Comparison of ENCODE assay signal across 24 cellular contexts in genomic region chr9:79660615-79661014, GRCh38.
A peak's percentile ranks its signal among the peaks of the same experiment; 100 is the strongest.
DNase-seq lines count a peak whose midpoint lies in the region; ATAC-seq and TF ChIP-seq lines count a peak whose summit lies in the region.
"Had no signal": no experiment of that assay in that cellular context is flagged by ENCODE, and none has a peak within 500 bp of the region (broad histone marks: within the 10 kb centered on the region; RNA-seq: fewer than 3 reads in every experiment).

No MANE protein-coding gene starts in this region.

- no peaks in the 10 kb centered on the region for H3K27me3 ChIP-seq in thyroid gland
- H3K27me3 ChIP-seq: BLaER1 treated with 17β-estradiol and CSF1 and Interleukin-3, amounts not matched to agents 10 nM and 100 nM; esophagus muscularis mucosa; right atrium auricular region; suprapubic skin had no signal

- no peak overlapping the region for H3K4me3 Mint-ChIP-seq in stimulated activated effector memory CD8-positive, alpha-beta T cell treated with anti-CD3 and anti-CD28 coated beads, Interleukin-12 subunit alpha, Interleukin-12 subunit beta, amount 100 ng/mL, for 72 hours

- intact Hi-C loops in thyroid gland (cut with DNase I) = no loop called here

- H3K36me3 ChIP-seq in thyroid gland = no peaks in the 10 kb centered on the region
- H3K36me3 ChIP-seq: right atrium auricular region, suprapubic skin had no signal

- H3K36me3 Mint-ChIP-seq in stimulated activated effector memory CD8-positive, alpha-beta T cell treated with anti-CD3 and anti-CD28 coated beads, Interleukin-12 subunit alpha, Interleukin-12 subunit beta, amount 100 ng/mL, for 72 hours = no peaks in the 10 kb centered on the region

- TF ChIP-seq CTCF in thyroid gland (IDR thresholded peaks at IDR 0.05) = no peak

- H3K9me3 ChIP-seq in thyroid gland = no peaks in the 10 kb centered on the region
- H3K9me3 ChIP-seq: A549; BLaER1 treated with 17β-estradiol and CSF1 and Interleukin-3, amounts not matched to agents 10 nM and 100 nM; esophagus muscularis mucosa; right atrium auricular region; suprapubic skin had no signal

- 94 to 96% methylated on average over 7 of the region's 7 CpGs for WGBS in thyroid gland, 2 donors

- no peak for ATAC-seq in stimulated activated effector memory CD8-positive, alpha-beta T cell treated with anti-CD3 and anti-CD28 coated beads, Interleukin-12 subunit alpha, Interleukin-12 subunit beta, amount 100 ng/mL, for 72 hours
- ATAC-seq: A549, HCT116 had no signal

- H3K9me3 Mint-ChIP-seq in stimulated activated effector memory CD8-positive, alpha-beta T cell treated with anti-CD3 and anti-CD28 coated beads, Interleukin-12 subunit alpha, Interleukin-12 subunit beta, amount 100 ng/mL, for 72 hours = no peaks in the 10 kb centered on the region

- H3K4me1 Mint-ChIP-seq in stimulated activated effector memory CD8-positive, alpha-beta T cell treated with anti-CD3 and anti-CD28 coated beads, Interleukin-12 subunit alpha, Interleukin-12 subunit beta, amount 100 ng/mL, for 72 hours = peaks cover 18% of the 10 kb centered on the region

- no peak overlapping the region for H3K27ac ChIP-seq in thyroid gland
- H3K27ac ChIP-seq: A549; BLaER1 treated with 17β-estradiol and CSF1 and Interleukin-3, amounts not matched to agents 10 nM and 100 nM; esophagus muscularis mucosa; right atrium auricular region; suprapubic skin had no signal

- no peaks in the 10 kb centered on the region for H3K4me1 ChIP-seq in thyroid gland

- no peak overlapping the region for H3K4me3 ChIP-seq in thyroid gland (replicated peaks in 1 of 3)
- H3K4me3 ChIP-seq: A549; BLaER1 treated with 17β-estradiol and CSF1 and Interleukin-3, amounts not matched to agents 10 nM and 100 nM; esophagus muscularis mucosa; right atrium auricular region; suprapubic skin had no signal

- no peak overlapping the region for H3K27ac Mint-ChIP-seq in stimulated activated effector memory CD8-positive, alpha-beta T cell treated with anti-CD3 and anti-CD28 coated beads, Interleukin-12 subunit alpha, Interleukin-12 subunit beta, amount 100 ng/mL, for 72 hours

- DNase-seq in NCI-H524 (lab: John Stamatoyannopoulos, UW) (peak; percentile 7 to 59), NCI-H524 treated with DMSO at 0.1 percent for 48 hours (lab: John Stamatoyannopoulos, UW) (no peak), NCI-H2081 treated with DMSO at 0.1 percent for 48 hours (lab: John Stamatoyannopoulos, UW) (peak; percentile 81), SK-N-DZ (ENCODE audit: low spot score) (peak; percentile 62), retina (peak; percentile 54), thyroid gland (no peak)
- no peak for DNase-seq in stimulated activated effector memory CD8-positive, alpha-beta T cell treated with anti-CD3 and anti-CD28 coated beads, Interleukin-12 subunit alpha, Interleukin-12 subunit beta, amount 100 ng/mL, for 72 hours (ENCODE audit: low spot score in 2 of 2)
- DNase-seq in activated T-cell treated with anti-CD3 and anti-CD28 coated beads, Interleukin-2, amount 50 U/mL, for 1 hour = no peak
- DNase-seq: activated CD8-positive, alpha-beta memory T cell treated with anti-CD3 and anti-CD28 coated beads, Interleukin-2, amount 50 U/mL, for 48 hours; activated naive CD4-positive, alpha-beta T cell; aorta; central memory CD4-positive, alpha-beta T cell; DND-41; effector CD8-positive, alpha-beta T cell; left cardiac atrium; midbrain; stimulated activated CD4-positive, alpha-beta T cell treated with anti-CD3 and anti-CD28 coated beads, Interleukin-12 subunit alpha, Interleukin-12 subunit beta, amount 100 ng/mL, for 4 hours; T-helper 1 cell had no signal

- TF ChIP-seq POLR2A in thyroid gland (IDR thresholded peaks at IDR 0.05) = no peak

Comparison
In these comparisons a context has a peak if more than half of its experiments do, and no peak if none do; other contexts are left out.
1. DNase-seq: peak in NCI-H524 (2 of 2), NCI-H2081 treated with DMSO at 0.1 percent for 48 hours (single experiment), SK-N-DZ (single experiment) and retina (single experiment); none in NCI-H524 treated with DMSO at 0.1 percent for 48 hours (single experiment), stimulated activated effector memory CD8-positive, alpha-beta T cell treated with anti-CD3 and anti-CD28 coated beads, Interleukin-12 subunit alpha, Interleukin-12 subunit beta, amount 100 ng/mL, for 72 hours (0 of 2), activated T-cell treated with anti-CD3 and anti-CD28 coated beads, Interleukin-2, amount 50 U/mL, for 1 hour (single experiment) and thyroid gland (0 of 2).